ENCODE assay signal across 10 cellular contexts in the genomic region with DNA sequence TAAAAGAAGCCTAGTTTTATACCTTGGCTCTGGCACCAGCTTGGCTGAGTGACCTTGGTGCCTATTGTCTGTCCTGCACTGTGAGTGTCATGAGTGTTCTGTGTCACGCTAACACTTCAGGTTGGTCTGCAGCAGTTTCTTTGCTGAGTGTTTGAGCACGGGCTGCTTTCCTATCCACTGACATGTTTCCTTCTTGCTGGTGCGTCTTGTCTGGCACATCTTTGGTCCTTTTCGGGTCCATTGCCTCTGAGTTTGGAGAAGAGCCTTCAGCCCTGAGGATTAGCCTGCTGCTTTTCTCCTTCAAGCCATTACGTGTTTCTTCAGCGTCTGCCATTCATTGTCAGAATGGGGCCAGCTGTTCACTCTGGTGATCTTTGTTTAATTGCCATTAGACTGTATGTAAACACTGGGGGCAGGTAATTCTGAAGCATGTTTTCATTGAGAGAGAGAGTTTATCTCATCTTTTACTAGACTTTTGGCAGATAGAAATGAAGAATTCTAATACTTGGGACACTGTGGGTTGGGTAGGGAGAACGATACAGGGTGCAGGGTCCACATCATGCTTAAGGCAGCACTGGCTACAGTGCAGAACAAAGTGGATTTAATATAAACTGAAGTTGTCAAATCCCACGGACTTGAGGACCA. TPM values are rescaled to one million over a fixed set of nuclear protein-coding genes. Genes with fewer than 3 reads are reported as not detected.
A peak's percentile ranks its signal among the peaks of the same experiment; 100 is the strongest.
DNase-seq lines count a peak whose midpoint lies in the region; ATAC-seq and TF ChIP-seq lines count a peak whose summit lies in the region.
"Had no signal": no experiment of that assay in that cellular context is flagged by ENCODE, and none has a peak within 500 bp of the region (broad histone marks: within the 10 kb centered on the region; RNA-seq: fewer than 3 reads in every experiment).

No MANE protein-coding gene starts in this region.

- TF ChIP-seq CTCF in GM23338 (conservative IDR thresholded peaks at IDR 0.05; ENCODE audit: low read depth in 2 of 2) (no peak), esophagus muscularis mucosa (IDR thresholded peaks at IDR 0.05) (peak in 1 of 3 experiments; percentile 7), progenitor cell of endocrine pancreas (IDR thresholded peaks at IDR 0.05; ENCODE audit: unreplicated experiment) (no peak)

- no peaks in the 10 kb centered on the region for H3K9me3 Mint-ChIP-seq in GM23338
- H3K9me3 Mint-ChIP-seq in progenitor cell of endocrine pancreas (ENCODE audit: low read depth) = no peaks in the 10 kb centered on the region
- H3K9me3 Mint-ChIP-seq: activated naive CD8-positive, alpha-beta T cell treated with anti-CD3 and anti-CD28 coated beads for 36 hours had no signal

- H4K20me1 ChIP-seq in GM23338 (replicated peaks; ENCODE audit: insufficient read depth) = no peaks in the 10 kb centered on the region

- H3K4me1 ChIP-seq in GM23338 (ENCODE audit: insufficient read depth) = peaks cover 32% of the 10 kb centered on the region
- H3K4me1 ChIP-seq in esophagus muscularis mucosa = peaks cover 12 to 32% (median 21%) of the 10 kb centered on the region in 4 donors

- H3K27ac Mint-ChIP-seq in GM23338 (no peak overlapping the region), progenitor cell of endocrine pancreas (peak overlapping the region; percentile 87)
- H3K27ac Mint-ChIP-seq: activated naive CD8-positive, alpha-beta T cell treated with anti-CD3 and anti-CD28 coated beads for 36 hours had no signal

- peak overlapping the region; percentile 68 for H3K4me2 ChIP-seq in GM23338

- TF ChIP-seq EP300 in esophagus muscularis mucosa (IDR thresholded peaks at IDR 0.05) = no peak

- no peak for TF ChIP-seq POLR2A in esophagus muscularis mucosa (IDR thresholded peaks at IDR 0.05; ENCODE audit: low read depth)

- no peaks in the 10 kb centered on the region for H3K9me3 ChIP-seq in esophagus muscularis mucosa

- H3K27ac ChIP-seq in GM23338 (ENCODE audit: low read depth) (peak overlapping the region; percentile 0; the same call in 1 of the 2 replicates), esophagus muscularis mucosa (replicated peaks in 1 of 4) (peak overlapping the region; percentile 15 to 54 (median 48))

- H3K79me2 ChIP-seq in GM23338 (replicated peaks; ENCODE audit: insufficient read depth) = no peaks in the 10 kb centered on the region

- DNase-seq in GM23338 (ENCODE audit: low spot score) (peak; percentile 14), NCI-H748 (lab: John Stamatoyannopoulos, UW; ENCODE audit: unreplicated experiment) (peak; percentile 79), esophagus muscularis mucosa (ENCODE audit: extremely low spot score) (no peak), progenitor cell of endocrine pancreas (ENCODE audit: low spot score, unreplicated experiment) (no peak), H7 (no peak), posterior vena cava (ENCODE audit: low spot score) (no peak)
- DNase-seq: activated naive CD8-positive, alpha-beta T cell treated with anti-CD3 and anti-CD28 coated beads for 36 hours; T-helper 2 cell had no signal

- ATAC-seq in GM23338 = peak; percentile 73
- ATAC-seq in HG03442 (IDR thresholded peaks at IDR 0.05; ENCODE audit: unreplicated experiment) = no peak
- no peak for ATAC-seq in GM18517 (IDR thresholded peaks at IDR 0.05; ENCODE audit: unreplicated experiment)

- 35% methylated on average over 8 of the region's 8 CpGs for WGBS in esophagus muscularis mucosa

- H3K27me3 ChIP-seq in GM23338 (ENCODE audit: insufficient read depth) (no peaks in the 10 kb centered on the region), esophagus muscularis mucosa (no peaks in the 10 kb centered on the region), H7 (ENCODE audit: control insufficient read depth, insufficient read depth, low read length) (no peaks in the 10 kb centered on the region)

- H3K36me3 Mint-ChIP-seq in GM23338 (ENCODE audit: low read depth) (no peaks in the 10 kb centered on the region; the same call in 2 of the 3 replicates), progenitor cell of endocrine pancreas (ENCODE audit: insufficient read depth) (no peaks in the 10 kb centered on the region)

- H3F3A ChIP-seq in GM23338 (replicated peaks; ENCODE audit: low read depth) = no peaks in the 10 kb centered on the region

- peaks cover 25% of the 10 kb centered on the region for H3K4me1 Mint-ChIP-seq in GM23338
- H3K4me1 Mint-ChIP-seq in progenitor cell of endocrine pancreas (ENCODE audit: low read depth) = peaks cover 13% of the 10 kb centered on the region
- H3K4me1 Mint-ChIP-seq: activated naive CD8-positive, alpha-beta T cell treated with anti-CD3 and anti-CD28 coated beads for 36 hours had no signal

- peak overlapping the region; percentile 77 for H2AFZ ChIP-seq in GM23338

- no peaks in the 10 kb centered on the region for H3K27me3 Mint-ChIP-seq in GM23338 (ENCODE audit: insufficient read depth, low read depth, poor library complexity)
- no peaks in the 10 kb centered on the region for H3K27me3 Mint-ChIP-seq in progenitor cell of endocrine pancreas
- H3K27me3 Mint-ChIP-seq: activated naive CD8-positive, alpha-beta T cell treated with anti-CD3 and anti-CD28 coated beads for 36 hours had no signal

- intact Hi-C loops in esophagus muscularis mucosa (cut with DNase I) = no loop called here
- intact Hi-C loops in posterior vena cava (cut with DNase I) = no loop called here

- H3K9me2 ChIP-seq in GM23338 (ENCODE audit: insufficient read depth) = no peaks in the 10 kb centered on the region

- peak overlapping the region; percentile 27 for H3K4me3 ChIP-seq in GM23338
- peak overlapping the region in 3 of 4 donors; percentile 5 to 33 (median 14) for H3K4me3 ChIP-seq in esophagus muscularis mucosa
- no peak overlapping the region for H3K4me3 ChIP-seq in H7 (ENCODE audit: insufficient read depth, low read depth, low read length)

- H3K36me3 ChIP-seq in GM23338 (ENCODE audit: insufficient read depth) (no peaks in the 10 kb centered on the region), esophagus muscularis mucosa (no peaks in the 10 kb centered on the region), H7 (replicated peaks; ENCODE audit: control insufficient read depth, insufficient read depth, low read length) (no peaks in the 10 kb centered on the region)

- peak overlapping the region; percentile 13; the same call in 2 of the 3 replicates for H3K4me3 Mint-ChIP-seq in GM23338
- H3K4me3 Mint-ChIP-seq in progenitor cell of endocrine pancreas (ENCODE audit: low read depth) = no peak overlapping the region
- H3K4me3 Mint-ChIP-seq: activated naive CD8-positive, alpha-beta T cell treated with anti-CD3 and anti-CD28 coated beads for 36 hours had no signal

TF ChIP-seq in GM23338, 12 proteins besides CTCF, POLR2A, EP300 and RAD21 (continues in another document):
- no peak for TF ChIP-seq EZH2phosphoT487 (IDR thresholded peaks at IDR 0.05; ENCODE audit: unreplicated experiment)

RNA-seq across cellular contexts. Expression of a gene that starts 55.5 kb away (rescaled TPM):
- total RNA-seq in GM23338 (2014; rRNA removed; shearing (Covaris generic)) = 26.7 and 28.4 TPM in 2 replicates
- 12.2 and 12.9 TPM in 2 replicates for polyA plus RNA-seq in GM23338 (2016; fragmentation: Nextera tagmentation; extraction: Ambion mirVana)
- 10 to 100 TPM; 15.7 to 39.9 (median 24.7) TPM for total RNA-seq in esophagus muscularis mucosa
- total RNA-seq in progenitor cell of endocrine pancreas = 36.5 and 44.9 TPM in 2 replicates
- total RNA-seq in H7 (2014; rRNA removed; shearing (Covaris generic)) = 25.0 and 26.8 TPM in 2 replicates
- total RNA-seq in posterior vena cava = 10 to 100 TPM; 14.6 to 19.8 TPM

RNA-seq across cellular contexts. Expression of a gene that starts 57.4 kb away (rescaled TPM):
- 17.0 and 25.2 TPM in 2 replicates for total RNA-seq in GM23338 (2014; rRNA removed; shearing (Covaris generic))
- 6.3 and 6.6 TPM in 2 replicates for polyA plus RNA-seq in GM23338 (2016; fragmentation: Nextera tagmentation; extraction: Ambion mirVana)
- total RNA-seq in esophagus muscularis mucosa = 10 to 100 TPM; 14.7 to 25.3 (median 19.3) TPM
- 23.0 and 28.4 TPM in 2 replicates for total RNA-seq in progenitor cell of endocrine pancreas
- 21.2 and 30.7 TPM in 2 replicates for total RNA-seq in H7 (2014; rRNA removed; shearing (Covaris generic))
- 10 to 100 TPM; 16.6 to 16.9 TPM for total RNA-seq in posterior vena cava

Comparison
In these comparisons a context has a peak if more than half of its experiments do, and no peak if none do; other contexts are left out.
1. DNase-seq: peak in GM23338 (single experiment) and NCI-H748 (single experiment); none in esophagus muscularis mucosa (single experiment), progenitor cell of endocrine pancreas (single experiment), H7 (single experiment) and posterior vena cava (single experiment).